Comparison of ENCODE assay signal across 1 cellular context in the genomic region with DNA sequence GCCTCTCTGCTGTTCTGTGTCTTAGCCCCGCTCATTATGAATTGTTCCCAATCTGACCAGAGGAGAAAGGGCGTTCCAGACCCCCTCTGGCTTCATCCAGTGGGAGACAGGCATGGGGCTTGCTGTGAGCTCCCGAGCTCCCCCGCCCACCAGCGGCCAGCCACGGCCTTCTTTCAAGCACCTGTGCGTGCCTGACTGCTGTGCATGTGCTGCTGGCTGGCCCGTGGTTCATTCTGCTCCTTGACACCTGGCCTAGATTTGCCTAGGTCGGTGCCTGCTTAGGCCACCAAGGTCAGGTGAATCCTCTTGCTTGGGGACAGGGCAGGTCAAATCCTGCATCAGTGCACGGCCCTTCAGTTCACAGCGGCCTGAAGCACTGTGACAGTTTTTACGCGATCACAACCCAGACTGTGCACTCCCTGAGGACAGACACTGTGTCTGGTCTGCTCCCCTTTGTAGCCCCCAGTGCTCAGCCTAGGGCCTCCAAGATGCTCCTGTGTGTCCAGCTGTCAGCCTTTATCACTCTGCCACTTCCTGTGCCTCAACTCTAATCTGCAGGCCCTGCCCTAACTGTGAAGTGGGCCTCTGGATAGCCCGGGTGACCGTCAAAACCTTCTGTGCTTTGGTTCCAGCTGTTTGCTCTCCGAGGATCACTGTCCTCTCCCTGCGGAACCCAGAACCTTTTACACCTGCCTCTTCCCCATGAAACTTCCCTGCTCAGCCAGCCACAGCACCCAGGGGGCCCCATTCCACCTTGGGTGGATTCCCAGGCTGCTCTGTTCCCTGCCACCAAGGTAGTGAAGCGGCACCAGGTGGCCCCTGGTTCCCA.
TF ChIP-seq lines count a peak whose summit lies in the region.

No MANE protein-coding gene starts in this region.

TF ChIP-seq in HepG2, 621 proteins besides CTCF, POLR2A, EP300 and RAD21 (continued from another document and continues in another):
- TF ChIP-seq, protein P1, sequence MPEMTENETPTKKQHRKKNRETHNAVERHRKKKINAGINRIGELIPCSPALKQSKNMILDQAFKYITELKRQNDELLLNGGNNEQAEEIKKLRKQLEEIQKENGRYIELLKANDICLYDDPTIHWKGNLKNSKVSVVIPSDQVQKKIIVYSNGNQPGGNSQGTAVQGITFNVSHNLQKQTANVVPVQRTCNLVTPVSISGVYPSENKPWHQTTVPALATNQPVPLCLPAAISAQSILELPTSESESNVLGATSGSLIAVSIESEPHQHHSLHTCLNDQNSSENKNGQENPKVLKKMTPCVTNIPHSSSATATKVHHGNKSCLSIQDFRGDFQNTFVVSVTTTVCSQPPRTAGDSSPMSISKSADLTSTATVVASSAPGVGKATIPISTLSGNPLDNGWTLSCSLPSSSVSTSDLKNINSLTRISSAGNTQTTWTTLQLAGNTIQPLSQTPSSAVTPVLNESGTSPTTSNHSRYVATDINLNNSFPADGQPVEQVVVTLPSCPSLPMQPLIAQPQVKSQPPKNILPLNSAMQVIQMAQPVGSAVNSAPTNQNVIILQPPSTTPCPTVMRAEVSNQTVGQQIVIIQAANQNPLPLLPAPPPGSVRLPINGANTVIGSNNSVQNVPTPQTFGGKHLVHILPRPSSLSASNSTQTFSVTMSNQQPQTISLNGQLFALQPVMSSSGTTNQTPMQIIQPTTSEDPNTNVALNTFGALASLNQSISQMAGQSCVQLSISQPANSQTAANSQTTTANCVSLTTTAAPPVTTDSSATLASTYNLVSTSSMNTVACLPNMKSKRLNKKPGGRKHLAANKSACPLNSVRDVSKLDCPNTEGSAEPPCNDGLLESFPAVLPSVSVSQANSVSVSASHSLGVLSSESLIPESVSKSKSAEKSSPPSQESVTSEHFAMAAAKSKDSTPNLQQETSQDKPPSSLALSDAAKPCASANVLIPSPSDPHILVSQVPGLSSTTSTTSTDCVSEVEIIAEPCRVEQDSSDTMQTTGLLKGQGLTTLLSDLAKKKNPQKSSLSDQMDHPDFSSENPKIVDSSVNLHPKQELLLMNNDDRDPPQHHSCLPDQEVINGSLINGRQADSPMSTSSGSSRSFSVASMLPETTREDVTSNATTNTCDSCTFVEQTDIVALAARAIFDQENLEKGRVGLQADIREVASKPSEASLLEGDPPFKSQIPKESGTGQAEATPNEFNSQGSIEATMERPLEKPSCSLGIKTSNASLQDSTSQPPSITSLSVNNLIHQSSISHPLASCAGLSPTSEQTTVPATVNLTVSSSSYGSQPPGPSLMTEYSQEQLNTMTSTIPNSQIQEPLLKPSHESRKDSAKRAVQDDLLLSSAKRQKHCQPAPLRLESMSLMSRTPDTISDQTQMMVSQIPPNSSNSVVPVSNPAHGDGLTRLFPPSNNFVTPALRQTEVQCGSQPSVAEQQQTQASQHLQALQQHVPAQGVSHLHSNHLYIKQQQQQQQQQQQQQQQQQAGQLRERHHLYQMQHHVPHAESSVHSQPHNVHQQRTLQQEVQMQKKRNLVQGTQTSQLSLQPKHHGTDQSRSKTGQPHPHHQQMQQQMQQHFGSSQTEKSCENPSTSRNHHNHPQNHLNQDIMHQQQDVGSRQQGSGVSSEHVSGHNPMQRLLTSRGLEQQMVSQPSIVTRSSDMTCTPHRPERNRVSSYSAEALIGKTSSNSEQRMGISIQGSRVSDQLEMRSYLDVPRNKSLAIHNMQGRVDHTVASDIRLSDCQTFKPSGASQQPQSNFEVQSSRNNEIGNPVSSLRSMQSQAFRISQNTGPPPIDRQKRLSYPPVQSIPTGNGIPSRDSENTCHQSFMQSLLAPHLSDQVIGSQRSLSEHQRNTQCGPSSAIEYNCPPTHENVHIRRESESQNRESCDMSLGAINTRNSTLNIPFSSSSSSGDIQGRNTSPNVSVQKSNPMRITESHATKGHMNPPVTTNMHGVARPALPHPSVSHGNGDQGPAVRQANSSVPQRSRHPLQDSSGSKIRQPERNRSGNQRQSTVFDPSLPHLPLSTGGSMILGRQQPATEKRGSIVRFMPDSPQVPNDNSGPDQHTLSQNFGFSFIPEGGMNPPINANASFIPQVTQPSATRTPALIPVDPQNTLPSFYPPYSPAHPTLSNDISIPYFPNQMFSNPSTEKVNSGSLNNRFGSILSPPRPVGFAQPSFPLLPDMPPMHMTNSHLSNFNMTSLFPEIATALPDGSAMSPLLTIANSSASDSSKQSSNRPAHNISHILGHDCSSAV (CRISPR knock-in tag; IDR thresholded peaks at IDR 0.05; ENCODE audit: borderline replicate concordance) = peak; percentile 35; the same call in 1 of the 2 replicates
- no peak for TF ChIP-seq ZNF30 (CRISPR knock-in tag; IDR thresholded peaks at IDR 0.05)
- 0 out of 2 replicates have a peak, but pooled peaks have one; percentile 6 for TF ChIP-seq MED1 (CRISPR knock-in tag; IDR thresholded peaks at IDR 0.05)
- no peak for TF ChIP-seq ZNF468 (CRISPR knock-in tag; IDR thresholded peaks at IDR 0.05)
- no peak for TF ChIP-seq TBX3 (IDR thresholded peaks at IDR 0.05; ENCODE audit: borderline replicate concordance)
- no peak for TF ChIP-seq CCDC6 (CRISPR knock-in tag; IDR thresholded peaks at IDR 0.05)
- TF ChIP-seq, protein P2, sequence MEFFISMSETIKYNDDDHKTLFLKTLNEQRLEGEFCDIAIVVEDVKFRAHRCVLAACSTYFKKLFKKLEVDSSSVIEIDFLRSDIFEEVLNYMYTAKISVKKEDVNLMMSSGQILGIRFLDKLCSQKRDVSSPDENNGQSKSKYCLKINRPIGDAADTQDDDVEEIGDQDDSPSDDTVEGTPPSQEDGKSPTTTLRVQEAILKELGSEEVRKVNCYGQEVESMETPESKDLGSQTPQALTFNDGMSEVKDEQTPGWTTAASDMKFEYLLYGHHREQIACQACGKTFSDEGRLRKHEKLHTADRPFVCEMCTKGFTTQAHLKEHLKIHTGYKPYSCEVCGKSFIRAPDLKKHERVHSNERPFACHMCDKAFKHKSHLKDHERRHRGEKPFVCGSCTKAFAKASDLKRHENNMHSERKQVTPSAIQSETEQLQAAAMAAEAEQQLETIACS (CRISPR knock-in tag; IDR thresholded peaks at IDR 0.05) = no peak
- TF ChIP-seq, protein P3, sequence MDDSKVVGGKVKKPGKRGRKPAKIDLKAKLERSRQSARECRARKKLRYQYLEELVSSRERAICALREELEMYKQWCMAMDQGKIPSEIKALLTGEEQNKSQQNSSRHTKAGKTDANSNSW (CRISPR knock-in tag; IDR thresholded peaks at IDR 0.05; ENCODE audit: borderline replicate concordance) = no peak
- TF ChIP-seq DNMT3B (CRISPR knock-in tag; conservative IDR thresholded peaks at IDR 0.05) = no peak
- TF ChIP-seq, protein P4, sequence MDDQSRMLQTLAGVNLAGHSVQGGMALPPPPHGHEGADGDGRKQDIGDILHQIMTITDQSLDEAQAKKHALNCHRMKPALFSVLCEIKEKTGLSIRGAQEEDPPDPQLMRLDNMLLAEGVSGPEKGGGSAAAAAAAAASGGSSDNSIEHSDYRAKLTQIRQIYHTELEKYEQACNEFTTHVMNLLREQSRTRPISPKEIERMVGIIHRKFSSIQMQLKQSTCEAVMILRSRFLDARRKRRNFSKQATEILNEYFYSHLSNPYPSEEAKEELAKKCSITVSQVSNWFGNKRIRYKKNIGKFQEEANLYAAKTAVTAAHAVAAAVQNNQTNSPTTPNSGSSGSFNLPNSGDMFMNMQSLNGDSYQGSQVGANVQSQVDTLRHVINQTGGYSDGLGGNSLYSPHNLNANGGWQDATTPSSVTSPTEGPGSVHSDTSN (CRISPR knock-in tag; IDR thresholded peaks at IDR 0.05; ENCODE audit: borderline replicate concordance) = no peak
- TF ChIP-seq FOXM1 (CRISPR knock-in tag; IDR thresholded peaks at IDR 0.05) = no peak
- no peak for TF ChIP-seq FOXJ3 (CRISPR knock-in tag; IDR thresholded peaks at IDR 0.05; ENCODE audit: borderline replicate concordance)
- TF ChIP-seq AGO2 (optimal IDR thresholded peaks at IDR 0.05; ENCODE audit: low read depth, low read length) = no peak
- TF ChIP-seq, protein P5, sequence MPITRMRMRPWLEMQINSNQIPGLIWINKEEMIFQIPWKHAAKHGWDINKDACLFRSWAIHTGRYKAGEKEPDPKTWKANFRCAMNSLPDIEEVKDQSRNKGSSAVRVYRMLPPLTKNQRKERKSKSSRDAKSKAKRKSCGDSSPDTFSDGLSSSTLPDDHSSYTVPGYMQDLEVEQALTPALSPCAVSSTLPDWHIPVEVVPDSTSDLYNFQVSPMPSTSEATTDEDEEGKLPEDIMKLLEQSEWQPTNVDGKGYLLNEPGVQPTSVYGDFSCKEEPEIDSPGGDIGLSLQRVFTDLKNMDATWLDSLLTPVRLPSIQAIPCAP (CRISPR knock-in tag; IDR thresholded peaks at IDR 0.05; ENCODE audit: low read depth) = no peak
- TF ChIP-seq, protein P6, sequence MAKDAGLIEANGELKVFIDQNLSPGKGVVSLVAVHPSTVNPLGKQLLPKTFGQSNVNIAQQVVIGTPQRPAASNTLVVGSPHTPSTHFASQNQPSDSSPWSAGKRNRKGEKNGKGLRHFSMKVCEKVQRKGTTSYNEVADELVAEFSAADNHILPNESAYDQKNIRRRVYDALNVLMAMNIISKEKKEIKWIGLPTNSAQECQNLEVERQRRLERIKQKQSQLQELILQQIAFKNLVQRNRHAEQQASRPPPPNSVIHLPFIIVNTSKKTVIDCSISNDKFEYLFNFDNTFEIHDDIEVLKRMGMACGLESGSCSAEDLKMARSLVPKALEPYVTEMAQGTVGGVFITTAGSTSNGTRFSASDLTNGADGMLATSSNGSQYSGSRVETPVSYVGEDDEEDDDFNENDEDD (CRISPR knock-in tag; IDR thresholded peaks at IDR 0.05; ENCODE audit: borderline replicate concordance) = peak; percentile 56; the same call in 1 of the 2 replicates
- TF ChIP-seq ZNF607 (CRISPR knock-in tag; IDR thresholded peaks at IDR 0.05; ENCODE audit: borderline replicate concordance) = peak; percentile 44; the same call in 1 of the 2 replicates
- no peak for TF ChIP-seq ZNF317 (CRISPR knock-in tag; IDR thresholded peaks at IDR 0.05)
- no peak for TF ChIP-seq RFX1 (IDR thresholded peaks at IDR 0.05)
- no peak for TF ChIP-seq GABPA (IDR thresholded peaks at IDR 0.05; ENCODE audit: low read depth, low read length)
- TF ChIP-seq GABPA (CRISPR knock-in tag; IDR thresholded peaks at IDR 0.05; ENCODE audit: low read depth) = no peak
- TF ChIP-seq, protein P7, sequence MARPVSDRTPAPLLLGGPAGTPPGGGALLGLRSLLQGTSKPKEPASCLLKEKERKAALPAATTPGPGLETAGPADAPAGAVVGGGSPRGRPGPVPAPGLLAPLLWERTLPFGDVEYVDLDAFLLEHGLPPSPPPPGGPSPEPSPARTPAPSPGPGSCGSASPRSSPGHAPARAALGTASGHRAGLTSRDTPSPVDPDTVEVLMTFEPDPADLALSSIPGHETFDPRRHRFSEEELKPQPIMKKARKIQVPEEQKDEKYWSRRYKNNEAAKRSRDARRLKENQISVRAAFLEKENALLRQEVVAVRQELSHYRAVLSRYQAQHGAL (CRISPR knock-in tag; IDR thresholded peaks at IDR 0.05; ENCODE audit: not compliant biosample characterization) = no peak
- TF ChIP-seq CENPX (CRISPR knock-in tag; IDR thresholded peaks at IDR 0.05) = no peak
- TF ChIP-seq ZNF713 (CRISPR knock-in tag; IDR thresholded peaks at IDR 0.05) = no peak
- no peak for TF ChIP-seq XRCC5 (optimal IDR thresholded peaks at IDR 0.05; ENCODE audit: low read length)
- peak; percentile 78 for TF ChIP-seq ZSCAN21 (CRISPR knock-in tag; IDR thresholded peaks at IDR 0.05; ENCODE audit: borderline replicate concordance)
- no peak for TF ChIP-seq NR2F2 (IDR thresholded peaks at IDR 0.05; ENCODE audit: borderline replicate concordance, low read depth)
- TF ChIP-seq ZFYVE20 (CRISPR knock-in tag; IDR thresholded peaks at IDR 0.05; ENCODE audit: borderline replicate concordance, low read depth) = no peak
- TF ChIP-seq RNF2 (conservative IDR thresholded peaks at IDR 0.05; ENCODE audit: low read depth) = no peak
- TF ChIP-seq, protein P8, sequence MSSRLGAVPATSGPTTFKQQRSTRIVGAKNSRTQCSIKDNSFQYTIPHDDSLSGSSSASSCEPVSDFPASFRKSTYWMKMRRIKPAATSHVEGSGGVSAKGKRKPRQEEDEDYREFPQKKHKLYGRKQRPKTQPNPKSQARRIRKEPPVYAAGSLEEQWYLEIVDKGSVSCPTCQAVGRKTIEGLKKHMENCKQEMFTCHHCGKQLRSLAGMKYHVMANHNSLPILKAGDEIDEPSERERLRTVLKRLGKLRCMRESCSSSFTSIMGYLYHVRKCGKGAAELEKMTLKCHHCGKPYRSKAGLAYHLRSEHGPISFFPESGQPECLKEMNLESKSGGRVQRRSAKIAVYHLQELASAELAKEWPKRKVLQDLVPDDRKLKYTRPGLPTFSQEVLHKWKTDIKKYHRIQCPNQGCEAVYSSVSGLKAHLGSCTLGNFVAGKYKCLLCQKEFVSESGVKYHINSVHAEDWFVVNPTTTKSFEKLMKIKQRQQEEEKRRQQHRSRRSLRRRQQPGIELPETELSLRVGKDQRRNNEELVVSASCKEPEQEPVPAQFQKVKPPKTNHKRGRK (CRISPR knock-in tag; IDR thresholded peaks at IDR 0.05) = no peak
- TF ChIP-seq, protein P9, sequence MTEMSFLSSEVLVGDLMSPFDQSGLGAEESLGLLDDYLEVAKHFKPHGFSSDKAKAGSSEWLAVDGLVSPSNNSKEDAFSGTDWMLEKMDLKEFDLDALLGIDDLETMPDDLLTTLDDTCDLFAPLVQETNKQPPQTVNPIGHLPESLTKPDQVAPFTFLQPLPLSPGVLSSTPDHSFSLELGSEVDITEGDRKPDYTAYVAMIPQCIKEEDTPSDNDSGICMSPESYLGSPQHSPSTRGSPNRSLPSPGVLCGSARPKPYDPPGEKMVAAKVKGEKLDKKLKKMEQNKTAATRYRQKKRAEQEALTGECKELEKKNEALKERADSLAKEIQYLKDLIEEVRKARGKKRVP (CRISPR knock-in tag; IDR thresholded peaks at IDR 0.05) = no peak
- 0 out of 2 replicates have a peak, but pooled peaks have one; percentile 53 for TF ChIP-seq IRX3 (CRISPR knock-in tag; IDR thresholded peaks at IDR 0.05; ENCODE audit: borderline replicate concordance, low read depth)
- peak; percentile 67; the same call in 1 of the 2 replicates for TF ChIP-seq ZFY (CRISPR knock-in tag; IDR thresholded peaks at IDR 0.05)
- TF ChIP-seq ZNF776 (CRISPR knock-in tag; IDR thresholded peaks at IDR 0.05) = no peak
- TF ChIP-seq, protein P10, sequence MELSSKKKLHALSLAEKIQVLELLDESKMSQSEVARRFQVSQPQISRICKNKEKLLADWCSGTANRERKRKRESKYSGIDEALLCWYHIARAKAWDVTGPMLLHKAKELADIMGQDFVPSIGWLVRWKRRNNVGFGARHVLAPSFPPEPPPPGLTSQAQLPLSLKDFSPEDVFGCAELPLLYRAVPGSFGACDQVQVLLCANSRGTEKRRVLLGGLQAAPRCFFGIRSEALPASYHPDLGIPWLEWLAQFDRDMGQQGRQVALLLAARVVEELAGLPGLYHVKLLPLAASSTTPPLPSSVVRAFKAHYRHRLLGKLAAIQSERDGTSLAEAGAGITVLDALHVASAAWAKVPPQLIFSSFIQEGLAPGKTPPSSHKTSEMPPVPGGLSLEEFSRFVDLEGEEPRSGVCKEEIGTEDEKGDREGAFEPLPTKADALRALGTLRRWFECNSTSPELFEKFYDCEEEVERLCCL (CRISPR knock-in tag; IDR thresholded peaks at IDR 0.05; ENCODE audit: borderline replicate concordance) = no peak; the same call in 1 of the 2 replicates
- TF ChIP-seq SMC3 (IDR thresholded peaks at IDR 0.05; ENCODE audit: low read length) = no peak
- no peak for TF ChIP-seq MXI1 (IDR thresholded peaks at IDR 0.05; ENCODE audit: borderline replicate concordance, low read depth, low read length)
- no peak for TF ChIP-seq TCF7L2 (IDR thresholded peaks at IDR 0.05; ENCODE audit: low read depth, low read length)
- no peak for TF ChIP-seq RARA (CRISPR knock-in tag; IDR thresholded peaks at IDR 0.05)
- TF ChIP-seq CHCHD3 (CRISPR knock-in tag; IDR thresholded peaks at IDR 0.05) = 0 out of 2 replicates have a peak, but pooled peaks have one; percentile 63
- no peak for TF ChIP-seq MAZ (IDR thresholded peaks at IDR 0.05; ENCODE audit: borderline replicate concordance, low read depth, low read length)
- TF ChIP-seq MAZ (CRISPR knock-in tag; IDR thresholded peaks at IDR 0.05; ENCODE audit: low read depth) = 0 out of 2 replicates have a peak, but pooled peaks have one; percentile 36
- no peak for TF ChIP-seq MAFF (IDR thresholded peaks at IDR 0.05; ENCODE audit: low read depth, low read length)
- TF ChIP-seq ZEB1 (IDR thresholded peaks at IDR 0.05; ENCODE audit: insufficient replicate concordance, low read depth) = no peak
- no peak for TF ChIP-seq SALL2 (CRISPR knock-in tag; IDR thresholded peaks at IDR 0.05)
